In genomic region chr19:18388328-18389094, GRCh38 we compare ENCODE assay signal across 1 cellular context.
A peak's percentile ranks its signal among the peaks of the same experiment; 100 is the strongest.
TF ChIP-seq lines count a peak whose summit lies in the region.

No MANE protein-coding gene starts in this region.

TF ChIP-seq in HepG2, 621 proteins besides CTCF, POLR2A, EP300 and RAD21 (continued from another document and continues in another):
- TF ChIP-seq ZBED4 (CRISPR knock-in tag; IDR thresholded peaks at IDR 0.05; ENCODE audit: borderline replicate concordance), result no peak
- TF ChIP-seq ZNF333 (CRISPR knock-in tag; IDR thresholded peaks at IDR 0.05; ENCODE audit: borderline replicate concordance), result peak; percentile 71; the same call in 1 of the 2 replicates
- peak; percentile 89; the same call in 1 of the 2 replicates for TF ChIP-seq ZNF577 (CRISPR knock-in tag; IDR thresholded peaks at IDR 0.05; ENCODE audit: borderline replicate concordance, low read depth)
- peak; percentile 64; the same call in 1 of the 2 replicates for TF ChIP-seq ZBTB7A (CRISPR knock-in tag; IDR thresholded peaks at IDR 0.05)
- no peak for TF ChIP-seq RCOR2 (CRISPR knock-in tag; IDR thresholded peaks at IDR 0.05)
- peak; percentile 88 for TF ChIP-seq ZNF160 (CRISPR knock-in tag; IDR thresholded peaks at IDR 0.05)
- no peak for TF ChIP-seq ZNF460 (CRISPR knock-in tag; IDR thresholded peaks at IDR 0.05; ENCODE audit: borderline replicate concordance)
- TF ChIP-seq CC2D1A (CRISPR knock-in tag; IDR thresholded peaks at IDR 0.05), result no peak
- peak; percentile 84; the same call in 1 of the 2 replicates for TF ChIP-seq STAT6 (CRISPR knock-in tag; IDR thresholded peaks at IDR 0.05; ENCODE audit: borderline replicate concordance)
- TF ChIP-seq MZF1 (CRISPR knock-in tag; IDR thresholded peaks at IDR 0.05; ENCODE audit: borderline replicate concordance), result no peak
- 0 out of 2 replicates have a peak, but pooled peaks have one; percentile 8 for TF ChIP-seq ZNF775 (CRISPR knock-in tag; IDR thresholded peaks at IDR 0.05; ENCODE audit: borderline replicate concordance)
- peak; percentile 61 for TF ChIP-seq ZFX (CRISPR knock-in tag; IDR thresholded peaks at IDR 0.05; ENCODE audit: low read depth)
- TF ChIP-seq ZBTB43 (CRISPR knock-in tag; conservative IDR thresholded peaks at IDR 0.05), result peak; percentile 57; the same call in 1 of the 2 replicates
- no peak for TF ChIP-seq ATF6 (CRISPR knock-in tag; conservative IDR thresholded peaks at IDR 0.05)
- TF ChIP-seq HNRNPK (IDR thresholded peaks at IDR 0.05; ENCODE audit: low read depth, low read length, poor library complexity, severe bottlenecking), result peak; percentile 74
- no peak for TF ChIP-seq ZKSCAN5 (CRISPR knock-in tag; IDR thresholded peaks at IDR 0.05)
- 0 out of 2 replicates have a peak, but pooled peaks have one; percentile 84 for TF ChIP-seq ZNF234 (CRISPR knock-in tag; conservative IDR thresholded peaks at IDR 0.05)
- peak; percentile 83; the same call in 1 of the 2 replicates for TF ChIP-seq ZBTB34 (CRISPR knock-in tag; IDR thresholded peaks at IDR 0.05)
- 0 out of 2 replicates have a peak, but pooled peaks have one; percentile 46 for TF ChIP-seq GFI1 (CRISPR knock-in tag; IDR thresholded peaks at IDR 0.05; ENCODE audit: borderline replicate concordance)
- 0 out of 2 replicates have a peak, but pooled peaks have one; percentile 35 for TF ChIP-seq JUND (CRISPR knock-in tag; IDR thresholded peaks at IDR 0.05)
- peak; percentile 72; the same call in 1 of the 2 replicates for TF ChIP-seq ZNF879 (CRISPR knock-in tag; IDR thresholded peaks at IDR 0.05)
- TF ChIP-seq ZNF644 (CRISPR knock-in tag; IDR thresholded peaks at IDR 0.05; ENCODE audit: low read depth), result no peak
- TF ChIP-seq ZNF17 (CRISPR knock-in tag; IDR thresholded peaks at IDR 0.05), result no peak
- peak; percentile 24; the same call in 1 of the 2 replicates for TF ChIP-seq TFDP2 (CRISPR knock-in tag; IDR thresholded peaks at IDR 0.05)
- no peak for TF ChIP-seq HNF1A (IDR thresholded peaks at IDR 0.05; ENCODE audit: low read depth)
- peak; percentile 69; the same call in 1 of the 2 replicates for TF ChIP-seq HNF1A (CRISPR knock-in tag; IDR thresholded peaks at IDR 0.05; ENCODE audit: borderline replicate concordance)
- TF ChIP-seq RORA (CRISPR knock-in tag; IDR thresholded peaks at IDR 0.05), result no peak; the same call in 1 of the 2 replicates
- no peak for TF ChIP-seq USF2 (IDR thresholded peaks at IDR 0.05; ENCODE audit: low read depth, low read length)
- no peak for TF ChIP-seq USF2 (CRISPR knock-in tag; IDR thresholded peaks at IDR 0.05; ENCODE audit: borderline replicate concordance)
- TF ChIP-seq CCAR2 (optimal IDR thresholded peaks at IDR 0.05; ENCODE audit: low read depth, low read length), result no peak
- TF ChIP-seq SMYD3 (CRISPR knock-in tag; IDR thresholded peaks at IDR 0.05), result peak; percentile 73; the same call in 1 of the 2 replicates
- peak; percentile 87; the same call in 1 of the 2 replicates for TF ChIP-seq RFXAP (CRISPR knock-in tag; IDR thresholded peaks at IDR 0.05; ENCODE audit: borderline replicate concordance)
- no peak for TF ChIP-seq KDM4B (CRISPR knock-in tag; IDR thresholded peaks at IDR 0.05)
- TF ChIP-seq KAT8 (CRISPR knock-in tag; IDR thresholded peaks at IDR 0.05), result peak; percentile 52; the same call in 1 of the 2 replicates
- no peak for TF ChIP-seq SMAD3 (CRISPR knock-in tag; IDR thresholded peaks at IDR 0.05)
- TF ChIP-seq RFXANK (CRISPR knock-in tag; IDR thresholded peaks at IDR 0.05), result no peak
- peak; percentile 70; the same call in 1 of the 2 replicates for TF ChIP-seq TAF1 (CRISPR knock-in tag; IDR thresholded peaks at IDR 0.05)
- no peak for TF ChIP-seq TBP (CRISPR knock-in tag; IDR thresholded peaks at IDR 0.05)
- TF ChIP-seq ZNF629 (CRISPR knock-in tag; conservative IDR thresholded peaks at IDR 0.05), result peak; percentile 98
- TF ChIP-seq AGO1 (IDR thresholded peaks at IDR 0.05; ENCODE audit: low read depth, low read length, poor library complexity, severe bottlenecking), result peak; percentile 98
- TF ChIP-seq HMG20A (CRISPR knock-in tag; IDR thresholded peaks at IDR 0.05; ENCODE audit: borderline replicate concordance), result no peak
- no peak for TF ChIP-seq ZNF10 (CRISPR knock-in tag; IDR thresholded peaks at IDR 0.05; ENCODE audit: borderline replicate concordance, low read depth)
- 0 out of 2 replicates have a peak, but pooled peaks have one; percentile 14 for TF ChIP-seq ONECUT2 (CRISPR knock-in tag; IDR thresholded peaks at IDR 0.05)
